8 cellular contexts compared by ENCODE assay signal in genomic region chr6:116251568-116252384, GRCh38. TPM values are rescaled to one million over a fixed set of nuclear protein-coding genes. Genes with fewer than 3 reads are reported as not detected.
DNase-seq lines count a peak whose midpoint lies in the region; ATAC-seq and TF ChIP-seq lines count a peak whose summit lies in the region.
"Had no signal": no experiment of that assay in that cellular context is flagged by ENCODE, and none has a peak within 500 bp of the region (broad histone marks: within the 10 kb centered on the region; RNA-seq: fewer than 3 reads in every experiment).

No MANE protein-coding gene starts in this region.

- H3K4me3 ChIP-seq in epithelial cell of esophagus (ENCODE audit: low read length) = peak overlapping the region; percentile 98
- H3K4me3 ChIP-seq in parathyroid adenoma (ENCODE audit: low read depth, low read length) = peak overlapping the region; percentile 97
- H3K4me3 ChIP-seq in suprapubic skin = no peak overlapping the region

- H3K9ac ChIP-seq in parathyroid adenoma = no peak overlapping the region

- no peak overlapping the region for H2AFZ ChIP-seq in parathyroid adenoma

- TF ChIP-seq CTCF in epithelial cell of esophagus (IDR thresholded peaks at IDR 0.05; ENCODE audit: insufficient read depth, low read depth, low read length, missing control alignments) (no peak), parathyroid adenoma (IDR thresholded peaks at IDR 0.05) (no peak), suprapubic skin (IDR thresholded peaks at IDR 0.05) (no peak)

- H3K4me2 ChIP-seq in parathyroid adenoma (ENCODE audit: low read length) = peak overlapping the region; percentile 99

- H3K36me3 ChIP-seq in parathyroid adenoma (ENCODE audit: control insufficient read depth, insufficient read depth, low read length) = no peaks in the 10 kb centered on the region
- no peaks in the 10 kb centered on the region for H3K36me3 ChIP-seq in suprapubic skin

- WGBS in suprapubic skin = 67% methylated on average over 6 of the region's 6 CpGs

- TF ChIP-seq EP300 in suprapubic skin (IDR thresholded peaks at IDR 0.05) = no peak

- DNase-seq in GM04503 (ENCODE audit: low read depth) = peak; percentile 81
- DNase-seq in OCI-M1 (lab: John Stamatoyannopoulos, UW) = peak; percentile 29
- DNase-seq in epithelial cell of esophagus (ENCODE audit: low read depth) = peak; percentile 71
- DNase-seq in suprapubic skin (ENCODE audit: low spot score in 2 of 2) = no peak
- no peak for DNase-seq in HEK293T (ENCODE audit: extremely low spot score)

- peaks cover 21% of the 10 kb centered on the region for H3K79me2 ChIP-seq in parathyroid adenoma

- H3K9me3 ChIP-seq in parathyroid adenoma (ENCODE audit: control insufficient read depth, low read length) (no peaks in the 10 kb centered on the region), suprapubic skin (no peaks in the 10 kb centered on the region)

- H3K4me1 ChIP-seq in parathyroid adenoma (peaks cover 41% of the 10 kb centered on the region), suprapubic skin (peaks cover 54% of the 10 kb centered on the region)

- no peaks in the 10 kb centered on the region for H3K27me3 ChIP-seq in parathyroid adenoma (ENCODE audit: control insufficient read depth, insufficient read depth, low read length)
- H3K27me3 ChIP-seq in suprapubic skin = no peaks in the 10 kb centered on the region

- POLR2A ChIA-PET in HEK293T (lab: Yijun Ruan, JAX) = interaction anchor here (0.8 to 1.1 kb wide), 2 partner anchors 319 to 369 kb away, joined by 3 to 5 read pairs; partner anchors contain the start of gene RWDD1

- CTCF ChIA-PET in HEK293T (lab: Yijun Ruan, JAX) = interaction anchor here (2.2 kb wide), 1 partner anchor 35 kb away, joined by 8 read pairs; no protein-coding TSS in a partner anchor

- H3K27ac ChIP-seq in parathyroid adenoma (peak overlapping the region; percentile 11), suprapubic skin (no peak overlapping the region)

- TF ChIP-seq POLR2A in suprapubic skin (IDR thresholded peaks at IDR 0.05) = no peak

- no peak for ATAC-seq in HG02610 (IDR thresholded peaks at IDR 0.05; ENCODE audit: unreplicated experiment)
- ATAC-seq: HCT116 had no signal

TF ChIP-seq in HEK293T, 16 proteins besides CTCF, POLR2A, EP300 and RAD21:
- TF ChIP-seq BHLHE40 (IDR thresholded peaks at IDR 0.05; ENCODE audit: borderline replicate concordance) (no peak), CTBP1 (IDR thresholded peaks at IDR 0.05; ENCODE audit: borderline replicate concordance) (no peak), HDGF (IDR thresholded peaks at IDR 0.05; ENCODE audit: borderline replicate concordance) (no peak), L3MBTL2 (conservative IDR thresholded peaks at IDR 0.05) (no peak), LEF1 (IDR thresholded peaks at IDR 0.05; ENCODE audit: borderline replicate concordance) (no peak), FOXA1 (IDR thresholded peaks at IDR 0.05) (no peak), SP1 (IDR thresholded peaks at IDR 0.05) (no peak)

RNA-seq across cellular contexts. Expression of gene TSPYL4, which starts 2.1 kb away (rescaled TPM):
- total RNA-seq in suprapubic skin = 10 to 100 TPM; 11.2 to 21.8 (median 16.7) TPM

RNA-seq across cellular contexts. Expression of gene TSPYL1, which starts 28.0 kb away (rescaled TPM):
- total RNA-seq in suprapubic skin = 10 to 100 TPM; 48.0 to 95.2 (median 67.0) TPM

Comparison
In these comparisons a context has a peak if more than half of its experiments do, and no peak if none do; other contexts are left out.
1. DNase-seq: peak in GM04503 (single experiment), OCI-M1 (single experiment) and epithelial cell of esophagus (single experiment); none in suprapubic skin (0 of 2) and HEK293T (single experiment).